ENCODE assay signal across 8 cellular contexts in genomic region chr4:140095694-140096482, GRCh38. TPM values are rescaled to one million over a fixed set of nuclear protein-coding genes. Genes with fewer than 3 reads are reported as not detected.
DNase-seq lines count a peak whose midpoint lies in the region; ATAC-seq, FAIRE-seq and TF ChIP-seq lines count a peak whose summit lies in the region.

No MANE protein-coding gene starts in this region.

- H3K36me3 ChIP-seq in SJSA1 (no peaks in the 10 kb centered on the region), right atrium auricular region (no peaks in the 10 kb centered on the region)

- DNase-seq in HFFc6 (peak; percentile 83), SJSA1 (ENCODE audit: low read depth in 1 of 2, low spot score in 2 of 2) (peak; percentile 66 to 76), right atrium auricular region (ENCODE audit: low spot score) (no peak), GM12892 (ENCODE audit: insufficient read length) (no peak), NCI-H128 (lab: John Stamatoyannopoulos, UW; ENCODE audit: unreplicated experiment) (no peak)
- peak; percentile 55 to 65 for DNase-seq in activated naive CD4-positive, alpha-beta T cell treated with anti-CD3 and anti-CD28 coated beads, Interleukin-2, amount 50 U/mL, for 72 hours (ENCODE audit: low spot score in 2 of 2)
- peak; percentile 37 to 50 for DNase-seq in stimulated activated CD4-positive, alpha-beta T cell treated with anti-CD3 and anti-CD28 coated beads, Interleukin-12 subunit alpha, Interleukin-12 subunit beta, amount 100 ng/mL, for 24 hours (ENCODE audit: low read depth in 2 of 2)

- peaks cover 2% of the 10 kb centered on the region for H3K27me3 Mint-ChIP-seq in HFFc6 (ENCODE audit: insufficient read depth)

- H3K27ac ChIP-seq in SJSA1 = peak overlapping the region; percentile 84
- peak overlapping the region; percentile 52 to 67 for H3K27ac ChIP-seq in right atrium auricular region

- H3K9me3 ChIP-seq in SJSA1 (replicated peaks) = no peaks in the 10 kb centered on the region
- H3K9me3 ChIP-seq in right atrium auricular region = no peaks in the 10 kb centered on the region

- H3K9me3 Mint-ChIP-seq in HFFc6 = no peaks in the 10 kb centered on the region
- H3K9me3 Mint-ChIP-seq in activated naive CD4-positive, alpha-beta T cell treated with anti-CD3 and anti-CD28 coated beads, Interleukin-2, amount 50 U/mL, for 72 hours = no peaks in the 10 kb centered on the region

- TF ChIP-seq POLR2A in GM12892 (IDR thresholded peaks at IDR 0.05; ENCODE audit: low read depth, low read length) = no peak

- peaks cover 94% of the 10 kb centered on the region for H3K4me1 Mint-ChIP-seq in HFFc6 (ENCODE audit: low read depth)

- peaks cover 6% of the 10 kb centered on the region for H3K36me3 Mint-ChIP-seq in HFFc6 (ENCODE audit: low read depth)
- H3K36me3 Mint-ChIP-seq in activated naive CD4-positive, alpha-beta T cell treated with anti-CD3 and anti-CD28 coated beads, Interleukin-2, amount 50 U/mL, for 72 hours = peaks cover 0 to 5% of the 10 kb centered on the region in 2 donors

- H3K27ac Mint-ChIP-seq in HFFc6 = peak overlapping the region; percentile 84
- H3K27ac Mint-ChIP-seq in activated naive CD4-positive, alpha-beta T cell treated with anti-CD3 and anti-CD28 coated beads, Interleukin-2, amount 50 U/mL, for 72 hours = peak overlapping the region; percentile 96 to 99

- ATAC-seq in activated naive CD4-positive, alpha-beta T cell treated with anti-CD3 and anti-CD28 coated beads, Interleukin-2, amount 50 U/mL, for 72 hours = peak; percentile 86 to 89
- no peak for ATAC-seq in HG03159 (IDR thresholded peaks at IDR 0.05; ENCODE audit: unreplicated experiment)

- H3K4me1 ChIP-seq in SJSA1 (replicated peaks) (peaks cover 92% of the 10 kb centered on the region), right atrium auricular region (peaks cover 0 to 79% of the 10 kb centered on the region in 2 donors)

- peak overlapping the region; percentile 37; the same call in 1 of the 2 replicates for H3K4me3 Mint-ChIP-seq in HFFc6

- H3K4me3 ChIP-seq in SJSA1 = no peak overlapping the region
- H3K4me3 ChIP-seq in right atrium auricular region = peak overlapping the region in 1 of 2 donors; percentile 10

- TF ChIP-seq CTCF in HFFc6 (IDR thresholded peaks at IDR 0.05) (no peak), right atrium auricular region (IDR thresholded peaks at IDR 0.05) (no peak)

- H3K27me3 ChIP-seq in SJSA1 (replicated peaks) = no peaks in the 10 kb centered on the region
- H3K27me3 ChIP-seq in right atrium auricular region = no peaks in the 10 kb centered on the region

- no peak for FAIRE-seq in GM12892 (lab: Jason Lieb, UNC)

RNA-seq across cellular contexts. Expression of gene MAML3, which starts 58.1 kb away (rescaled TPM):
- 1 to 10 TPM; 1.2 to 1.9 (median 1.6) TPM for total RNA-seq in HFFc6 (2021; fragmentation: NEBNext Ultra II Directional; extraction: Animal tissue kit (Norgen Biotek cat#: 25700))
- 0.53 and 1.8 TPM in 2 replicates for total RNA-seq in SJSA1 (2014; rRNA removed; shearing (Covaris generic))
- 1 to 10 TPM in 1 of 2 donors, under 1 TPM in 1; 0.70 to 1.0 TPM for total RNA-seq in activated naive CD4-positive, alpha-beta T cell treated with anti-CD3 and anti-CD28 coated beads, Interleukin-2, amount 50 U/mL, for 72 hours
- total RNA-seq in right atrium auricular region = 1 to 10 TPM; 2.6 to 5.8 TPM
- not detected for polyA plus RNA-seq in GM12892 (2012; ENCODE audit: missing spikeins)

Comparison
In these comparisons a context has a peak if more than half of its experiments do, and no peak if none do; other contexts are left out.
1. DNase-seq: peak in HFFc6 (single experiment), SJSA1 (2 of 2), activated naive CD4-positive, alpha-beta T cell treated with anti-CD3 and anti-CD28 coated beads, Interleukin-2, amount 50 U/mL, for 72 hours (2 of 2) and stimulated activated CD4-positive, alpha-beta T cell treated with anti-CD3 and anti-CD28 coated beads, Interleukin-12 subunit alpha, Interleukin-12 subunit beta, amount 100 ng/mL, for 24 hours (2 of 2); none in right atrium auricular region (single experiment), GM12892 (single experiment) and NCI-H128 (single experiment).